ENCODE assay signal across 18 cellular contexts in genomic region chr22:49530671-49531532, GRCh38.
A peak's percentile ranks its signal among the peaks of the same experiment; 100 is the strongest.
DNase-seq lines count a peak whose midpoint lies in the region; ATAC-seq lines count a peak whose summit lies in the region.
"Had no signal": no experiment of that assay in that cellular context is flagged by ENCODE, and none has a peak within 500 bp of the region (broad histone marks: within the 10 kb centered on the region; RNA-seq: fewer than 3 reads in every experiment).

No MANE protein-coding gene starts in this region.

- H3K27ac ChIP-seq in BLaER1 treated with 17β-estradiol and CSF1 and Interleukin-3, amounts not matched to agents 10 nM and 100 nM: no peak overlapping the region

- peak; percentile 49 for DNase-seq in MV-4-11 (lab: John Stamatoyannopoulos, UW)
- DNase-seq in posterior vena cava (ENCODE audit: low spot score): peak; percentile 43
- DNase-seq in SHP77 (lab: John Stamatoyannopoulos, UW): no peak
- DNase-seq: BE2C; CD4-positive, alpha-beta memory T cell; DMS53; EL; HFFc6; NCI-H1105; NCI-H1694 treated with DMSO at 0.1 percent for 48 hours; NCI-H2227 treated with DMSO at 0.1 percent for 48 hours; NCI-H524 treated with DMSO at 0.1 percent for 48 hours had no signal

- no peaks in the 10 kb centered on the region for H3K9me3 ChIP-seq in BLaER1 treated with 17β-estradiol and CSF1 and Interleukin-3, amounts not matched to agents 10 nM and 100 nM (replicated peaks in 1 of 11)
- H3K9me3 ChIP-seq: BE2C had no signal

- peaks cover 32 to 94% (median 71%) of the 10 kb centered on the region in 10 experiments for H3K4me1 ChIP-seq in BLaER1 treated with 17β-estradiol and CSF1 and Interleukin-3, amounts not matched to agents 10 nM and 100 nM
- H3K4me1 ChIP-seq: BE2C had no signal

- peaks cover 0 to 59% (median 0%) of the 10 kb centered on the region in 11 experiments; a peak in 5 of 22 replicates for H4K20me1 ChIP-seq in BLaER1 treated with 17β-estradiol and CSF1 and Interleukin-3, amounts not matched to agents 10 nM and 100 nM

- ATAC-seq in esophagus mucosa (peak; percentile 10), GM21619 (IDR thresholded peaks at IDR 0.05; ENCODE audit: unreplicated experiment) (no peak), GM18868 (IDR thresholded peaks at IDR 0.05; ENCODE audit: unreplicated experiment) (no peak)
- ATAC-seq: GM12878, Panc1 had no signal

- H3K4me3 ChIP-seq in BLaER1 treated with 17β-estradiol and CSF1 and Interleukin-3, amounts not matched to agents 10 nM and 100 nM: no peak overlapping the region
- H3K4me3 ChIP-seq: GM12878 had no signal

- H3K27me3 ChIP-seq in BLaER1 treated with 17β-estradiol and CSF1 and Interleukin-3, amounts not matched to agents 10 nM and 100 nM: peaks cover 0 to 27% (median 0%) of the 10 kb centered on the region in 11 experiments; a peak in 5 of 22 replicates
- H3K27me3 ChIP-seq: BE2C had no signal

- intact Hi-C loops in posterior vena cava (cut with DNase I): no loop called here

- H3K9ac ChIP-seq in BLaER1 treated with 17β-estradiol and CSF1 and Interleukin-3, amounts not matched to agents 10 nM and 100 nM: peak overlapping the region in 2 of 11 experiments; percentile 14 to 23; a peak in 1 of 22 replicates

- no peaks in the 10 kb centered on the region for H3K36me3 ChIP-seq in BLaER1 treated with 17β-estradiol and CSF1 and Interleukin-3, amounts not matched to agents 10 nM and 100 nM
- H3K36me3 ChIP-seq: BE2C had no signal

- H3K4me2 ChIP-seq in BLaER1 treated with 17β-estradiol and CSF1 and Interleukin-3, amounts not matched to agents 10 nM and 100 nM: peak overlapping the region; percentile 24 to 93 (median 76); a peak in 21 of 22 replicates

Comparison
In these comparisons a context has a peak if more than half of its experiments do, and no peak if none do; other contexts are left out.
1. DNase-seq: peak in MV-4-11 (single experiment) and posterior vena cava (single experiment); none in SHP77 (0 of 2).